Comparison of ENCODE assay signal across 3 cellular contexts in the genomic region with DNA sequence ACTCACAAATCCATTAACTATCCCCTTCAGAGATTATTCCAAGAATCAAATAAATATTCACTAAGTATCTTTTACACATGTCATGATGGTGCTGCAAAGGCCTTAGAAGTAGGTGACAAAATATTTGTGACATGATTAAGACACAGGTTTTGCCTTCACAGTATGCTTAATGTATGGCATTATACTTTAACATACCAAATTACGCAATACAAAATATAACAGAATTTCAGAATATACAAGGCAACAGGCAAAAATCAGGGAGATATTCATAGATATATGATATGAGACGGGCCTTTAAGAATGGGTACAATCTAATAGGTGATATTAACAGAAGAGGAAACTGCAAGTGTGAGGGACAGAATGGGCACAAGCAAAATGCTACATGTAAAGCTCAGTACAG.
TF ChIP-seq lines count a peak whose summit lies in the region.

No MANE protein-coding gene starts in this region.

TF ChIP-seq in A549, 52 proteins besides CTCF, POLR2A, EP300 and RAD21:
- TF ChIP-seq HDAC2 (IDR thresholded peaks at IDR 0.05) (no peak), NFE2L2 (conservative IDR thresholded peaks at IDR 0.05; ENCODE audit: low read length) (no peak), FOXS1 (CRISPR knock-in tag; IDR thresholded peaks at IDR 0.05) (no peak), CBX2 (IDR thresholded peaks at IDR 0.05; ENCODE audit: borderline replicate concordance, low read depth) (no peak), CEBPB (IDR thresholded peaks at IDR 0.05) (peak; percentile 68 to 72; a peak in 3 of 4 replicates)
- TF ChIP-seq, protein P1, sequence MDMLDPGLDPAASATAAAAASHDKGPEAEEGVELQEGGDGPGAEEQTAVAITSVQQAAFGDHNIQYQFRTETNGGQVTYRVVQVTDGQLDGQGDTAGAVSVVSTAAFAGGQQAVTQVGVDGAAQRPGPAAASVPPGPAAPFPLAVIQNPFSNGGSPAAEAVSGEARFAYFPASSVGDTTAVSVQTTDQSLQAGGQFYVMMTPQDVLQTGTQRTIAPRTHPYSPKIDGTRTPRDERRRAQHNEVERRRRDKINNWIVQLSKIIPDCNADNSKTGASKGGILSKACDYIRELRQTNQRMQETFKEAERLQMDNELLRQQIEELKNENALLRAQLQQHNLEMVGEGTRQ (IDR thresholded peaks at IDR 0.05): no peak
TF ChIP-seq in A549: peak in this region for 1.

TF ChIP-seq in IMR-90, 13 proteins besides CTCF, POLR2A, EP300 and RAD21:
- TF ChIP-seq CHD1 (IDR thresholded peaks at IDR 0.05; ENCODE audit: low read depth, low read length) (no peak), CEBPB (IDR thresholded peaks at IDR 0.05; ENCODE audit: low read depth, low read length) (peak; percentile 85)

TF ChIP-seq in K562, 482 proteins besides CTCF, POLR2A, EP300 and RAD21:
- no peak for TF ChIP-seq CEBPG (CRISPR knock-in tag; IDR thresholded peaks at IDR 0.05)
- TF ChIP-seq CEBPG (tag; conservative IDR thresholded peaks at IDR 0.05 in 1 of 2, IDR thresholded peaks at IDR 0.05 in 1 of 2): peak in 1 of 2 experiments; percentile 49; a peak in 2 of 4 replicates
- TF ChIP-seq CEBPB (tag; IDR thresholded peaks at IDR 0.05): peak; percentile 63
- no peak for TF ChIP-seq HMBOX1 (IDR thresholded peaks at IDR 0.05)
